Comparison of ENCODE assay signal across 1 cellular context in the genomic region with DNA sequence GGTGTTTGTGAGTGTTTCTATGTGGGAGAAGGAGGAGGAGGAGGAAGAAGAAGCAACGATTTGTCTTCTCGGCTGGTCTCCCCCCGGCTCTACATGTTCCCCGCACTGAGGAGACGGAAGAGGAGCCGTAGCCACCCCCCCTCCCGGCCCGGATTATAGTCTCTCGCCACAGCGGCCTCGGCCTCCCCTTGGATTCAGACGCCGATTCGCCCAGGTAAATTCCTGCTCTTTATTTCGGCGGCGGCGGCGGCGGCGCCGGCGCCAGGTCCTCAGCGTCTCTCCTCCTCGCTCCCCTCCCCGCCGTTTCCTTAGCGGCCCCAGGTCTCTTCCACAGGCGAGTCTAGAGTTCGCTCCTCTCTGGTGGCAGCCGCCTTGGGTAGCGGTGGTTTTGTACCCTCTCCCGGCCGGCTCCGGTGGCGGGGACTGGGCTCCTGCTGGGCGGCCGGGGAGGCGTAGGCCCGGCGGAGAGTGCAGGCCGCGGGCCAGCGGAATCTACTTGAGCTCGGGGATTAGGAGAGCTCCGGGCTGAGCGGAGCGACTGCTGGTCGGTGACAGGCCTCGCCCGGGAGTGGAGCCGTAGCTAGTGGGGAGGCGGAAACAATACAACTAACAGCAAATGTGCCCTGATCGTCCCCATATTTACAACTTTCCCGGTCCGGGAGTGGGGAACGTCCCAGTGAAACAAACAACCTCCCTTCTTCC.
A peak's percentile ranks its signal among the peaks of the same experiment; 100 is the strongest.
TF ChIP-seq lines count a peak whose summit lies in the region.

No MANE protein-coding gene starts in this region.

TF ChIP-seq in HepG2, 621 proteins besides CTCF, POLR2A, EP300 and RAD21 (continued from another document and continues in another):
- TF ChIP-seq ZNF318 (CRISPR knock-in tag; IDR thresholded peaks at IDR 0.05) (no peak), RBAK (CRISPR knock-in tag; IDR thresholded peaks at IDR 0.05) (no peak; the same call in 1 of the 2 replicates), ZNF501 (CRISPR knock-in tag; IDR thresholded peaks at IDR 0.05) (peak; percentile 56; the same call in 1 of the 2 replicates), NBN (conservative IDR thresholded peaks at IDR 0.05) (no peak), NFE2L1 (CRISPR knock-in tag; IDR thresholded peaks at IDR 0.05; ENCODE audit: borderline replicate concordance) (no peak), RFXANK (CRISPR knock-in tag; IDR thresholded peaks at IDR 0.05) (no peak), ZNF282 (IDR thresholded peaks at IDR 0.05; ENCODE audit: partially characterized antibody) (no peak), SCMH1 (CRISPR knock-in tag; IDR thresholded peaks at IDR 0.05; ENCODE audit: borderline replicate concordance) (no peak), SMARCE1 (IDR thresholded peaks at IDR 0.05; ENCODE audit: borderline replicate concordance) (no peak), ELF3 (CRISPR knock-in tag; IDR thresholded peaks at IDR 0.05) (no peak), U2AF2 (IDR thresholded peaks at IDR 0.05; ENCODE audit: low read depth, low read length) (no peak), KLF16 (CRISPR knock-in tag; IDR thresholded peaks at IDR 0.05) (peak in 1 of 2 experiments; percentile 40; a peak in 1 of 4 replicates), MTA3 (CRISPR knock-in tag; IDR thresholded peaks at IDR 0.05) (no peak), MAX (IDR thresholded peaks at IDR 0.05) (no peak), MED13 (CRISPR knock-in tag; IDR thresholded peaks at IDR 0.05) (no peak), DNMT3B (CRISPR knock-in tag; conservative IDR thresholded peaks at IDR 0.05) (no peak), KLF12 (CRISPR knock-in tag; IDR thresholded peaks at IDR 0.05; ENCODE audit: borderline replicate concordance) (no peak), ZNF770 (CRISPR knock-in tag; IDR thresholded peaks at IDR 0.05) (no peak), ZNF878 (CRISPR knock-in tag; IDR thresholded peaks at IDR 0.05) (no peak), ZSCAN31 (CRISPR knock-in tag; IDR thresholded peaks at IDR 0.05; ENCODE audit: low read depth) (no peak), GMEB1 (CRISPR knock-in tag; IDR thresholded peaks at IDR 0.05; ENCODE audit: borderline replicate concordance) (no peak; the same call in 1 of the 2 replicates), ZKSCAN8 (CRISPR knock-in tag; IDR thresholded peaks at IDR 0.05; ENCODE audit: borderline replicate concordance) (no peak), E2F5 (CRISPR knock-in tag; conservative IDR thresholded peaks at IDR 0.05) (no peak), ZNF292 (CRISPR knock-in tag; IDR thresholded peaks at IDR 0.05; ENCODE audit: borderline replicate concordance, low read depth) (no peak), NCOA5 (CRISPR knock-in tag; IDR thresholded peaks at IDR 0.05) (no peak), ZNF383 (CRISPR knock-in tag; IDR thresholded peaks at IDR 0.05; ENCODE audit: borderline replicate concordance) (no peak), SIN3A (IDR thresholded peaks at IDR 0.05; ENCODE audit: borderline replicate concordance, low read depth, low read length) (no peak), ZNF263 (CRISPR knock-in tag; IDR thresholded peaks at IDR 0.05) (no peak), YEATS4 (CRISPR knock-in tag; IDR thresholded peaks at IDR 0.05; ENCODE audit: borderline replicate concordance) (no peak; the same call in 1 of the 2 replicates), SPEN (CRISPR knock-in tag; IDR thresholded peaks at IDR 0.05; ENCODE audit: low read depth) (no peak), ASH2L (IDR thresholded peaks at IDR 0.05; ENCODE audit: insufficient read length, low read depth, low read length) (peak; percentile 79), ZNF121 (CRISPR knock-in tag; IDR thresholded peaks at IDR 0.05) (no peak)
- TF ChIP-seq, protein P1, sequence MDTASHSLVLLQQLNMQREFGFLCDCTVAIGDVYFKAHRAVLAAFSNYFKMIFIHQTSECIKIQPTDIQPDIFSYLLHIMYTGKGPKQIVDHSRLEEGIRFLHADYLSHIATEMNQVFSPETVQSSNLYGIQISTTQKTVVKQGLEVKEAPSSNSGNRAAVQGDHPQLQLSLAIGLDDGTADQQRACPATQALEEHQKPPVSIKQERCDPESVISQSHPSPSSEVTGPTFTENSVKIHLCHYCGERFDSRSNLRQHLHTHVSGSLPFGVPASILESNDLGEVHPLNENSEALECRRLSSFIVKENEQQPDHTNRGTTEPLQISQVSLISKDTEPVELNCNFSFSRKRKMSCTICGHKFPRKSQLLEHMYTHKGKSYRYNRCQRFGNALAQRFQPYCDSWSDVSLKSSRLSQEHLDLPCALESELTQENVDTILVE (CRISPR knock-in tag; IDR thresholded peaks at IDR 0.05) = no peak
- TF ChIP-seq, protein P2, sequence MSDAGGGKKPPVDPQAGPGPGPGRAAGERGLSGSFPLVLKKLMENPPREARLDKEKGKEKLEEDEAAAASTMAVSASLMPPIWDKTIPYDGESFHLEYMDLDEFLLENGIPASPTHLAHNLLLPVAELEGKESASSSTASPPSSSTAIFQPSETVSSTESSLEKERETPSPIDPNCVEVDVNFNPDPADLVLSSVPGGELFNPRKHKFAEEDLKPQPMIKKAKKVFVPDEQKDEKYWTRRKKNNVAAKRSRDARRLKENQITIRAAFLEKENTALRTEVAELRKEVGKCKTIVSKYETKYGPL (CRISPR knock-in tag; IDR thresholded peaks at IDR 0.05) = no peak
- TF ChIP-seq, protein P3, sequence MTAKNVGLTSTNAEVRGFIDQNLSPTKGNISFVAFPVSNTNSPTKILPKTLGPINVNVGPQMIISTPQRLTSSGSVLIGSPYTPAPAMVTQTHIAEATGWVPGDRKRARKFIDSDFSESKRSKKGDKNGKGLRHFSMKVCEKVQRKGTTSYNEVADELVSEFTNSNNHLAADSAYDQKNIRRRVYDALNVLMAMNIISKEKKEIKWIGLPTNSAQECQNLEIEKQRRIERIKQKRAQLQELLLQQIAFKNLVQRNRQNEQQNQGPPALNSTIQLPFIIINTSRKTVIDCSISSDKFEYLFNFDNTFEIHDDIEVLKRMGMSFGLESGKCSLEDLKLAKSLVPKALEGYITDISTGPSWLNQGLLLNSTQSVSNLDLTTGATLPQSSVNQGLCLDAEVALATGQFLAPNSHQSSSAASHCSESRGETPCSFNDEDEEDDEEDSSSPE (CRISPR knock-in tag; IDR thresholded peaks at IDR 0.05) = no peak
- TF ChIP-seq, protein P4, sequence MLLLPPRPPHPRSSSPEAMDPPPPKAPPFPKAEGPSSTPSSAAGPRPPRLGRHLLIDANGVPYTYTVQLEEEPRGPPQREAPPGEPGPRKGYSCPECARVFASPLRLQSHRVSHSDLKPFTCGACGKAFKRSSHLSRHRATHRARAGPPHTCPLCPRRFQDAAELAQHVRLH (CRISPR knock-in tag; IDR thresholded peaks at IDR 0.05; ENCODE audit: borderline replicate concordance, low read depth) = no peak
